ENCODE assay signal across 1 cellular context in genomic region chr2:86014493-86014892, GRCh38.
A peak's percentile ranks its signal among the peaks of the same experiment; 100 is the strongest.
TF ChIP-seq lines count a peak whose summit lies in the region.

No MANE protein-coding gene starts in this region.

TF ChIP-seq in K562, 482 proteins besides CTCF, POLR2A, EP300 and RAD21 (continued from another document):
- TF ChIP-seq USF1 (CRISPR knock-in tag; IDR thresholded peaks at IDR 0.05) = peak; percentile 78
- TF ChIP-seq GABPB2 (CRISPR knock-in tag; conservative IDR thresholded peaks at IDR 0.05) = no peak
- 0 out of 4 replicates have a peak, but pooled peaks of 1 of the 2 experiments have one; percentile 32 for TF ChIP-seq ARNT (IDR thresholded peaks at IDR 0.05)
- TF ChIP-seq SIX5 (IDR thresholded peaks at IDR 0.05; ENCODE audit: borderline replicate concordance in 1 of 2, insufficient read depth in 1 of 2, low read depth in 1 of 2, low read length in 2 of 2) = no peak
- no peak for TF ChIP-seq KLF10 (CRISPR knock-in tag; IDR thresholded peaks at IDR 0.05)
- TF ChIP-seq SAFB (IDR thresholded peaks at IDR 0.05; ENCODE audit: borderline replicate concordance, low read depth, low read length) = no peak
- no peak for TF ChIP-seq HNRNPL (IDR thresholded peaks at IDR 0.05; ENCODE audit: low read depth, low read length)
- no peak for TF ChIP-seq IFI16 (CRISPR knock-in tag; IDR thresholded peaks at IDR 0.05)
- TF ChIP-seq TRIM28 (IDR thresholded peaks at IDR 0.05) = peak; percentile 94
- TF ChIP-seq MLLT1 (IDR thresholded peaks at IDR 0.05) = no peak
- no peak for TF ChIP-seq MTA3 (IDR thresholded peaks at IDR 0.05; ENCODE audit: borderline replicate concordance)
- TF ChIP-seq TFAP4 (CRISPR knock-in tag; IDR thresholded peaks at IDR 0.05; ENCODE audit: borderline replicate concordance) = no peak
- TF ChIP-seq ELF4 (CRISPR knock-in tag; IDR thresholded peaks at IDR 0.05) = no peak
- no peak for TF ChIP-seq RBM14 (IDR thresholded peaks at IDR 0.05; ENCODE audit: borderline replicate concordance, insufficient read depth, low read depth, low read length)
- no peak for TF ChIP-seq ZNF76 (CRISPR knock-in tag; IDR thresholded peaks at IDR 0.05; ENCODE audit: borderline replicate concordance)
TF ChIP-seq in K562: peak in this region for 16.
